10 cellular contexts compared by ENCODE assay signal in the genomic region with DNA sequence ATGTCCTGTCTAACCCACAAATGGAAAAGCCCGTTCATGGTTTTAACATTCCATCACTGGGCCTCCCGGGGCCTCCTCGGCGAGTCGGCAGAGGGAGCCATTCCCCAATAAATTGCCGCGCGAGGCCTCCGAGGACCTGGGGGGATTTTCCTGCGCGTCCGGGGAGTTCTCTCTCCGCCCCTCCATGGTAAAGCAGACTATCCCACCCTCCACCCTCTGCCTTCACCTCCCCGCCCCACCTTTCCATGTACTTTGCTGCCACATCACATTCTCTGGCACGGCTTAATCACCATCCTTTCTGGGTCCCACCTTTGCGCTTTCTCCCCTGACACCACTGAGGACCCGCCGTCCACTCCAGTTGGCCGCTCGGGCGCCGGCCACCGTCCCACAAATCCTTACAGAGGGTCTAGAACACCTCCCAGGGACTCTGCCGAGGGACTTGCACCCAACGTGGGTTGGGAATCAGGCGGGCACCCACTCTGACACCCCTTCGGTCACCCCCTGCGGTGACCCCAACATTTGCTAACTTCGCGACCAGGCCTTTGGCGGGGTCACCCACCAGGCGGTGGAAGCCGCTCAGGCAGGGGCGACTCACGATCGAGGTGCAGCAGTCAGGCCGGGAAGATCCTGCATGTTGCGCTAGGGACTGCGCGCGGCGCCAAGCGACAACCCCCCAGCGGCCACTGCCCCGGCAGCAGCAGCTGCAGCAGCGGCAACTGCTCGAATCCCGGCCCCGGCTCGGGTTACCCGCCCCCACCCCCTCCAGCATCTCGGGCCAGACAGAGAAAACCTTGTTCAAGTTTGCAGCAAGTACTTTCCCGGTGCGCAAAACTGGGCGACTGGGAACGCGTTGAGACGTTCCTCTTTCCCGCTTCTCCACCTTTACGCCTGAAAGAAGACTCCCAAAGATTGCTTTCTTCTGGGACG. TPM values are rescaled to one million over a fixed set of nuclear protein-coding genes. Genes with fewer than 3 reads are reported as not detected.
A peak's percentile ranks its signal among the peaks of the same experiment; 100 is the strongest.
DNase-seq lines count a peak whose midpoint lies in the region; ATAC-seq, FAIRE-seq and TF ChIP-seq lines count a peak whose summit lies in the region.
"Had no signal": no experiment of that assay in that cellular context is flagged by ENCODE, and none has a peak within 500 bp of the region (broad histone marks: within the 10 kb centered on the region; RNA-seq: fewer than 3 reads in every experiment).

A gene (plus strand): TSS at position 778 of the 927 bp plus-strand sequence. CDS start 40,513 bp downstream, outside the sequence.

- H3K4me3 ChIP-seq in HUES48 (ENCODE audit: low read depth, low read length) (peak within 1 kb of the TSS; percentile 99), heart right ventricle (peak within 1 kb of the TSS in 9 of 10 donors; percentile 17 to 51 (median 36))

- peak; percentile 51 to 85 (median 70) for ATAC-seq in heart right ventricle

- H3K27ac ChIP-seq in HUES48 (ENCODE audit: low read depth, low read length) (peak within 1 kb of the TSS; percentile 53), heart right ventricle (no peak within 1 kb of the TSS)

- no peaks in the 10 kb centered on the region for H3K9me3 Mint-ChIP-seq in activated naive CD8-positive, alpha-beta T cell (ENCODE audit: low read depth)
- H3K9me3 Mint-ChIP-seq in progenitor cell of endocrine pancreas (ENCODE audit: low read depth): peaks cover 5% of the 10 kb centered on the region
- H3K9me3 Mint-ChIP-seq: central memory CD8-positive, alpha-beta T cell had no signal

- FAIRE-seq in RCC 7860 (lab: Jason Lieb, UNC): no peak

- H3K36me3 ChIP-seq in HUES48 (ENCODE audit: control insufficient read depth, insufficient read depth, low read length): no peaks in the 10 kb centered on the region
- H3K36me3 ChIP-seq in heart right ventricle: no peaks in the 10 kb centered on the region

- H3K4me1 Mint-ChIP-seq in activated naive CD8-positive, alpha-beta T cell (ENCODE audit: low read depth): peaks cover 15% of the 10 kb centered on the region
- H3K4me1 Mint-ChIP-seq in progenitor cell of endocrine pancreas (ENCODE audit: low read depth): peaks cover 13% of the 10 kb centered on the region
- H3K4me1 Mint-ChIP-seq: central memory CD8-positive, alpha-beta T cell had no signal

- H3K36me3 Mint-ChIP-seq in activated naive CD8-positive, alpha-beta T cell: peaks cover 3% of the 10 kb centered on the region
- H3K36me3 Mint-ChIP-seq in progenitor cell of endocrine pancreas (ENCODE audit: insufficient read depth): no peaks in the 10 kb centered on the region
- H3K36me3 Mint-ChIP-seq: CD4-positive, CD25-positive, alpha-beta regulatory T cell had no signal

- TF ChIP-seq CTCF in heart right ventricle (IDR thresholded peaks at IDR 0.05) (peak; percentile 39 to 74 (median 63)), progenitor cell of endocrine pancreas (IDR thresholded peaks at IDR 0.05; ENCODE audit: unreplicated experiment) (peak; percentile 86)

- 1% methylated on average over 61 of the region's 61 CpGs for WGBS in heart right ventricle, 2 donors

- H3K9me3 ChIP-seq in HUES48 (ENCODE audit: control insufficient read depth, insufficient read depth, low read length) (peaks cover 9% of the 10 kb centered on the region), heart right ventricle (peaks cover 0 to 9% (median 0%) of the 10 kb centered on the region in 11 donors)

- H3K27me3 ChIP-seq in HUES48 (ENCODE audit: control insufficient read depth, insufficient read depth, low read length) (no peaks in the 10 kb centered on the region), heart right ventricle (peaks cover 0 to 82% (median 51%) of the 10 kb centered on the region in 7 donors)

- H3K4me3 Mint-ChIP-seq in activated naive CD8-positive, alpha-beta T cell: peak within 1 kb of the TSS; percentile 56
- H3K4me3 Mint-ChIP-seq in progenitor cell of endocrine pancreas (ENCODE audit: low read depth): peak within 1 kb of the TSS; percentile 83
- H3K4me3 Mint-ChIP-seq: central memory CD8-positive, alpha-beta T cell had no signal

- DNase-seq in NCI-H2107 (lab: John Stamatoyannopoulos, UW) (peak; percentile 6), NCI-H2107 treated with DMSO at 0.1 percent for 48 hours (lab: John Stamatoyannopoulos, UW; ENCODE audit: unreplicated experiment) (no peak), heart right ventricle (peak; percentile 21 to 35), progenitor cell of endocrine pancreas (ENCODE audit: low spot score, unreplicated experiment) (peak; percentile 55), RCC 7860 (ENCODE audit: low spot score) (no peak)
- DNase-seq in effector CD8-positive, alpha-beta T cell (lab: John Stamatoyannopoulos, UW): no peak
- DNase-seq: CD4-positive, CD25-positive, alpha-beta regulatory T cell had no signal

- peak within 1 kb of the TSS; percentile 84 for H3K9ac ChIP-seq in HUES48 (ENCODE audit: low read depth, low read length)

- H3K4me1 ChIP-seq in HUES48 (ENCODE audit: control insufficient read depth, insufficient read depth, low read length) (peaks cover 24% of the 10 kb centered on the region), heart right ventricle (peaks cover 0 to 12% (median 5%) of the 10 kb centered on the region in 9 donors)

- no peak within 1 kb of the TSS for H3K27ac Mint-ChIP-seq in activated naive CD8-positive, alpha-beta T cell
- peak within 1 kb of the TSS; percentile 30 for H3K27ac Mint-ChIP-seq in progenitor cell of endocrine pancreas
- H3K27ac Mint-ChIP-seq: CD4-positive, CD25-positive, alpha-beta regulatory T cell had no signal

- peaks cover 45% of the 10 kb centered on the region for H3K27me3 Mint-ChIP-seq in activated naive CD8-positive, alpha-beta T cell
- H3K27me3 Mint-ChIP-seq in progenitor cell of endocrine pancreas: peaks cover 35% of the 10 kb centered on the region

- intact Hi-C loops in heart right ventricle (cut with DNase I): loop anchor here in 9 of 10 donors (1.0 to 10.0 kb wide), 8 partner anchors 152 to 203 kb away; no protein-coding TSS in a partner anchor

RNA-seq across cellular contexts. Expression of the gene that starts here (rescaled TPM):
- total RNA-seq in heart right ventricle: 1 to 10 TPM in 1 of 10 donors, under 1 TPM in 8, not detected in 1; 0.02 to 1.0 (median 0.38) TPM
- polyA plus RNA-seq in heart right ventricle: under 1 TPM; 0.10 to 0.15 TPM
- total RNA-seq in progenitor cell of endocrine pancreas: 8.2 and 12.5 TPM in 2 replicates
- total RNA-seq: CD4-positive, CD25-positive, alpha-beta regulatory T cell had no signal

Comparison
In these comparisons a context has a peak if more than half of its experiments do, and no peak if none do; other contexts are left out.
1. DNase-seq: peak in NCI-H2107 (single experiment), heart right ventricle (2 of 2) and progenitor cell of endocrine pancreas (single experiment); none in NCI-H2107 treated with DMSO at 0.1 percent for 48 hours (single experiment), RCC 7860 (single experiment) and effector CD8-positive, alpha-beta T cell (single experiment).